In genomic region chr12:121839106-121839992, GRCh38 we compare ENCODE assay signal across 8 cellular contexts. TPM values are rescaled to one million over a fixed set of nuclear protein-coding genes. Genes with fewer than 3 reads are reported as not detected.
DNase-seq lines count a peak whose midpoint lies in the region; ATAC-seq and TF ChIP-seq lines count a peak whose summit lies in the region.

No MANE protein-coding gene starts in this region.

- POLR2A ChIA-PET in BJ (lab: Charles Lee) = interaction anchor here (1.0 kb wide), 1 partner anchor 36 kb away, joined by 4 read pairs; no protein-coding TSS in a partner anchor

- H3K4me1 ChIP-seq in liver (ENCODE audit: control insufficient read depth in 4 of 4, insufficient read depth in 4 of 4, low read length in 3 of 4) = peaks cover 0 to 4% (median 1%) of the 10 kb centered on the region in 4 donors

- H3K36me3 ChIP-seq in BJ (ENCODE audit: control insufficient read depth, insufficient read depth, low read length) (no peaks in the 10 kb centered on the region; the same call in 1 of the 2 replicates), liver (ENCODE audit: control insufficient read depth in 4 of 4, insufficient read depth in 3 of 4, low read depth in 1 of 4, low read length in 3 of 4) (peaks cover 12 to 41% (median 31%) of the 10 kb centered on the region in 4 donors)

- H3K9ac ChIP-seq in liver (ENCODE audit: low read depth in 1 of 2, low read length in 2 of 2) = peak overlapping the region in 1 of 2 donors; percentile 16

- CTCF ChIA-PET in BJ (lab: Yijun Ruan, JAX) = interaction anchor here (0.6 to 6.6 kb wide), 3 partner anchors 12 to 50 kb away, joined by 5 to 27 read pairs (median 14); partner anchors contain the start of gene RHOF

- peak; percentile 65 for TF ChIP-seq CTCF in BJ (IDR thresholded peaks at IDR 0.05; ENCODE audit: insufficient read depth, low read depth, low read length)
- TF ChIP-seq CTCF in liver (IDR thresholded peaks at IDR 0.05; ENCODE audit: low read depth, low read length, missing input control) = peak; percentile 22

- H3K27me3 ChIP-seq in BJ (ENCODE audit: control insufficient read depth, insufficient read depth, low read length) (no peaks in the 10 kb centered on the region), liver (ENCODE audit: control insufficient read depth in 4 of 4, insufficient read depth in 4 of 4, low read length in 3 of 4) (no peaks in the 10 kb centered on the region)

- peak overlapping the region; percentile 5 to 35 for H3K27ac ChIP-seq in liver (ENCODE audit: low read depth in 1 of 2, low read length in 2 of 2)

- TF ChIP-seq RAD21 in liver (IDR thresholded peaks at IDR 0.05) = peak in 1 of 2 donors; percentile 37

- peak overlapping the region; percentile 59 for H3K4me3 ChIP-seq in BJ (ENCODE audit: low read depth, low read length)
- H3K4me3 ChIP-seq in liver (ENCODE audit: low read depth in 1 of 3, low read length in 3 of 3) = peak overlapping the region; percentile 49 to 66 (median 51)

- peak; percentile 92 for ATAC-seq in HG03442 (IDR thresholded peaks at IDR 0.05; ENCODE audit: unreplicated experiment)

- H3K9me3 ChIP-seq in liver (ENCODE audit: control insufficient read depth in 4 of 4, low read length in 3 of 4) = no peaks in the 10 kb centered on the region

- DNase-seq in BJ (ENCODE audit: low read depth) (peak; percentile 81), GM19238 (ENCODE audit: insufficient read length, low spot score) (peak; percentile 99), NCI-H526 (lab: John Stamatoyannopoulos, UW) (peak; percentile 90 to 99), dermis blood vessel endothelial cell (peak; percentile 99)
- DNase-seq in activated CD4-positive, alpha-beta T cell treated with anti-CD3 and anti-CD28 coated beads, Interleukin-2, amount 50 U/mL, for 1 hour = peak; percentile 100
- DNase-seq in stimulated activated CD4-positive, alpha-beta T cell treated with anti-CD3 and anti-CD28 coated beads, Interleukin-4, amount 100 ng/mL, for 1 hour = peak; percentile 100

- WGBS in liver = 39% methylated on average over 53 of the region's 53 CpGs

TF ChIP-seq in liver, 16 proteins besides CTCF, POLR2A, EP300 and RAD21:
- TF ChIP-seq ATF3 (IDR thresholded peaks at IDR 0.05) (no peak), YY1 (IDR thresholded peaks at IDR 0.05) (peak; percentile 73), MAX (IDR thresholded peaks at IDR 0.05) (peak; percentile 15), REST (IDR thresholded peaks at IDR 0.05) (no peak), HNF4A (conservative IDR thresholded peaks at IDR 0.05) (no peak), ZBTB33 (IDR thresholded peaks at IDR 0.05) (no peak), FOXA1 (IDR thresholded peaks at IDR 0.05) (no peak), NR2F2 (IDR thresholded peaks at IDR 0.05) (no peak), HNF4G (IDR thresholded peaks at IDR 0.05) (no peak), GABPA (IDR thresholded peaks at IDR 0.05 in 1 of 2, conservative IDR thresholded peaks at IDR 0.05 in 1 of 2) (no peak), SP1 (IDR thresholded peaks at IDR 0.05) (peak; percentile 68), TAF1 (conservative IDR thresholded peaks at IDR 0.05) (no peak)

RNA-seq across cellular contexts. Expression of gene HPD, which starts 19.3 kb away (rescaled TPM):
- 0.05 TPM in 1 of 2 replicates, not detected in the other for polyA plus RNA-seq in BJ (2011; rRNA removed)
- polyA minus RNA-seq in BJ (2011; rRNA and poly(A)+ RNA removed) = not detected in 2 replicates
- not detected in 2 replicates for total RNA-seq in dermis blood vessel endothelial cell
- 100 to 1,000 TPM in 1 of 2 donors, 10 to 100 TPM in 1; 31.3 to 620 TPM for total RNA-seq in liver
- 100 to 1,000 TPM; 397 to 812 TPM for polyA plus RNA-seq in liver

RNA-seq across cellular contexts. Expression of gene SETD1B, which starts 35.5 kb away (rescaled TPM):
- 0.85 and 0.89 TPM in 2 replicates for polyA plus RNA-seq in BJ (2011; rRNA removed)
- 2.0 and 4.1 TPM in 2 replicates for polyA minus RNA-seq in BJ (2011; rRNA and poly(A)+ RNA removed)
- total RNA-seq in dermis blood vessel endothelial cell = 2.7 and 6.7 TPM in 2 replicates
- 1 to 10 TPM; 4.3 to 7.9 TPM for total RNA-seq in liver
- polyA plus RNA-seq in liver = 1 to 10 TPM; 1.8 to 5.8 TPM

RNA-seq across cellular contexts. Expression of gene RHOF, which starts 45.9 kb away (rescaled TPM):
- 2.7 and 3.0 TPM in 2 replicates for polyA plus RNA-seq in BJ (2011; rRNA removed)
- 7.6 and 8.2 TPM in 2 replicates for polyA minus RNA-seq in BJ (2011; rRNA and poly(A)+ RNA removed)
- 6.1 and 6.5 TPM in 2 replicates for total RNA-seq in dermis blood vessel endothelial cell
- 1 to 10 TPM; 5.9 to 7.0 TPM for total RNA-seq in liver
- polyA plus RNA-seq in liver = 1 to 10 TPM in 1 of 2 donors, under 1 TPM in 1; 0.97 to 1.1 TPM

RNA-seq across cellular contexts. Expression of gene PSMD9, which starts 49.2 kb away (rescaled TPM):
- polyA plus RNA-seq in BJ (2011; rRNA removed) = 93.2 and 130 TPM in 2 replicates
- 29.4 and 39.8 TPM in 2 replicates for polyA minus RNA-seq in BJ (2011; rRNA and poly(A)+ RNA removed)
- 48.5 and 131 TPM in 2 replicates for total RNA-seq in dermis blood vessel endothelial cell
- 10 to 100 TPM; 39.0 to 52.3 TPM for total RNA-seq in liver
- 10 to 100 TPM; 50.1 to 57.6 TPM for polyA plus RNA-seq in liver

Comparison
In these comparisons a context has a peak if more than half of its experiments do, and no peak if none do; other contexts are left out.
1. Peak in every context shown above with its lines: DNase-seq, ATAC-seq, H3K4me3 ChIP-seq and H3K27ac ChIP-seq.
2. RNA of gene HPD, which starts 19.3 kb away (total RNA-seq): 31.3 to 620 TPM in liver; not detected in dermis blood vessel endothelial cell; every median in the first group is over 10 times any median in the second.